11 cellular contexts compared by ENCODE assay signal in genomic region chr17:49190932-49191331, GRCh38. TPM values are rescaled to one million over a fixed set of nuclear protein-coding genes. Genes with fewer than 3 reads are reported as not detected.
DNase-seq lines count a peak whose midpoint lies in the region; FAIRE-seq and TF ChIP-seq lines count a peak whose summit lies in the region.
"Had no signal": no experiment of that assay in that cellular context is flagged by ENCODE, and none has a peak within 500 bp of the region (broad histone marks: within the 10 kb centered on the region; RNA-seq: fewer than 3 reads in every experiment).

No MANE protein-coding gene starts in this region.

- no peak for TF ChIP-seq CTCF in osteoblast (IDR thresholded peaks at IDR 0.05; ENCODE audit: extremely low read depth, low read depth, low read length)
- no peak for TF ChIP-seq CTCF in colonic mucosa (IDR thresholded peaks at IDR 0.05)

- H3K27me3 Mint-ChIP-seq in activated T-helper 2 cell treated with anti-CD3 and anti-CD28 coated beads, Interferon-gamma antibody, Interleukin-2, Interleukin-4, amounts not matched to agents 10 μg/mL and 5 μg/mL and 100 μg/mL, durations not matched to agents 14 hours and 24 hours and 36 hours (ENCODE audit: low read depth): no peaks in the 10 kb centered on the region

- H3K27ac ChIP-seq in KOPT-K1 (ENCODE audit: low read depth, low read length, poor library complexity, severe bottlenecking) (peak overlapping the region; percentile 35), osteoblast (ENCODE audit: low read depth, low read length) (no peak overlapping the region), colonic mucosa (no peak overlapping the region)

- no peaks in the 10 kb centered on the region for H3K27me3 ChIP-seq in osteoblast (ENCODE audit: insufficient read depth, low read length)
- H3K27me3 ChIP-seq in colonic mucosa: no peaks in the 10 kb centered on the region
- H3K27me3 ChIP-seq: esophagus muscularis mucosa had no signal

- peak overlapping the region; percentile 49 for H3K27ac Mint-ChIP-seq in activated T-helper 2 cell treated with anti-CD3 and anti-CD28 coated beads, Interferon-gamma antibody, Interleukin-2, Interleukin-4, amounts not matched to agents 10 μg/mL and 5 μg/mL and 100 μg/mL, durations not matched to agents 14 hours and 24 hours and 36 hours

- H3K36me3 ChIP-seq in KOPT-K1 (ENCODE audit: insufficient read depth, low read length) (no peaks in the 10 kb centered on the region), osteoblast (ENCODE audit: insufficient read depth, low read length) (no peaks in the 10 kb centered on the region), colonic mucosa (no peaks in the 10 kb centered on the region)
- H3K36me3 ChIP-seq: esophagus muscularis mucosa had no signal

- no peak overlapping the region for H3K9ac ChIP-seq in colonic mucosa (ENCODE audit: low read depth in 2 of 2, low read length in 2 of 2)

- no peaks in the 10 kb centered on the region for H3K79me2 ChIP-seq in osteoblast (ENCODE audit: insufficient read depth, low read length)

- peak; percentile 71 for DNase-seq in NCI-H510A treated with DMSO at 0.1 percent for 48 hours (lab: John Stamatoyannopoulos, UW)
- no peak for DNase-seq in NCI-H510A (lab: John Stamatoyannopoulos, UW)
- DNase-seq in activated T-helper 2 cell treated with anti-CD3 and anti-CD28 coated beads, Interferon-gamma antibody, Interleukin-2, Interleukin-4, amounts not matched to agents 10 μg/mL and 5 μg/mL and 100 μg/mL, durations not matched to agents 14 hours and 24 hours and 36 hours (ENCODE audit: low spot score): no peak
- no peak for DNase-seq in osteoblast (ENCODE audit: insufficient read length, low spot score, missing footprints)
- no peak for DNase-seq in GM19239 (ENCODE audit: insufficient read length, low spot score)
- DNase-seq in SIG-M5 treated with dmso at 0.1 percent for 504 hours (lab: John Stamatoyannopoulos, UW; ENCODE audit: unreplicated experiment): no peak
- no peak for DNase-seq in colonic mucosa
- DNase-seq: GOT3, NCI-H69 had no signal

- peak overlapping the region; percentile 53 for H3K4me3 Mint-ChIP-seq in activated T-helper 2 cell treated with anti-CD3 and anti-CD28 coated beads, Interferon-gamma antibody, Interleukin-2, Interleukin-4, amounts not matched to agents 10 μg/mL and 5 μg/mL and 100 μg/mL, durations not matched to agents 14 hours and 24 hours and 36 hours (ENCODE audit: low read depth)

- H2AFZ ChIP-seq in osteoblast (ENCODE audit: low read length): peak overlapping the region; percentile 58

- no peaks in the 10 kb centered on the region for H3K36me3 Mint-ChIP-seq in activated T-helper 2 cell treated with anti-CD3 and anti-CD28 coated beads, Interferon-gamma antibody, Interleukin-2, Interleukin-4, amounts not matched to agents 10 μg/mL and 5 μg/mL and 100 μg/mL, durations not matched to agents 14 hours and 24 hours and 36 hours (ENCODE audit: low read depth)

- H3K9me3 ChIP-seq in KOPT-K1 (ENCODE audit: insufficient read depth, low read length, poor library complexity, severe bottlenecking): peaks cover 5% of the 10 kb centered on the region
- H3K9me3 ChIP-seq in osteoblast (ENCODE audit: low read depth, low read length): no peaks in the 10 kb centered on the region
- H3K9me3 ChIP-seq in colonic mucosa: no peaks in the 10 kb centered on the region
- H3K9me3 ChIP-seq: esophagus muscularis mucosa had no signal

- no peak overlapping the region for H3K4me2 ChIP-seq in osteoblast (ENCODE audit: insufficient read depth, low read length)

- no peaks in the 10 kb centered on the region for H4K20me1 ChIP-seq in osteoblast (ENCODE audit: insufficient read depth, low read length)

- FAIRE-seq in GM19239 (lab: Jason Lieb, UNC): no peak

- H3K4me1 Mint-ChIP-seq in activated T-helper 2 cell treated with anti-CD3 and anti-CD28 coated beads, Interferon-gamma antibody, Interleukin-2, Interleukin-4, amounts not matched to agents 10 μg/mL and 5 μg/mL and 100 μg/mL, durations not matched to agents 14 hours and 24 hours and 36 hours (ENCODE audit: low read depth): peaks cover 28% of the 10 kb centered on the region

- H3K4me1 ChIP-seq in osteoblast (ENCODE audit: insufficient read depth, low read length) (peaks cover 14% of the 10 kb centered on the region), colonic mucosa (no peaks in the 10 kb centered on the region)

- intact Hi-C loops in activated T-helper 2 cell treated with anti-CD3 and anti-CD28 coated beads, Interferon-gamma antibody, Interleukin-2, Interleukin-4, amounts not matched to agents 10 μg/mL and 5 μg/mL and 100 μg/mL, durations not matched to agents 14 hours and 24 hours and 36 hours (cut with micrococcal nuclease): loop anchor here (5.0 to 10.0 kb wide), 4 partner anchors 151 to 554 kb away; partner anchors contain the start of gene UBE2Z
- intact Hi-C loops in colonic mucosa (cut with DNase I): no loop called here

- H3K4me3 ChIP-seq in osteoblast (ENCODE audit: insufficient read depth, low read length) (no peak overlapping the region), colonic mucosa (no peak overlapping the region)

- H3K9me3 Mint-ChIP-seq in activated T-helper 2 cell treated with anti-CD3 and anti-CD28 coated beads, Interferon-gamma antibody, Interleukin-2, Interleukin-4, amounts not matched to agents 10 μg/mL and 5 μg/mL and 100 μg/mL, durations not matched to agents 14 hours and 24 hours and 36 hours: peaks cover 5% of the 10 kb centered on the region

RNA-seq across cellular contexts. Expression of gene GNGT2, which starts 19.4 kb away (rescaled TPM):
- total RNA-seq in activated T-helper 2 cell treated with anti-CD3 and anti-CD28 coated beads, Interferon-gamma antibody, Interleukin-2, Interleukin-4, amounts not matched to agents 10 μg/mL and 5 μg/mL and 100 μg/mL, durations not matched to agents 14 hours and 24 hours and 36 hours: 16.8 and 17.1 TPM in 2 replicates
- total RNA-seq in osteoblast (not detected in 2 replicates), colonic mucosa (under 1 TPM; 0.56 to 0.94 TPM)

RNA-seq across cellular contexts. Expression of gene ABI3, which starts 19.6 kb away (rescaled TPM):
- total RNA-seq in activated T-helper 2 cell treated with anti-CD3 and anti-CD28 coated beads, Interferon-gamma antibody, Interleukin-2, Interleukin-4, amounts not matched to agents 10 μg/mL and 5 μg/mL and 100 μg/mL, durations not matched to agents 14 hours and 24 hours and 36 hours: 28.5 and 30.0 TPM in 2 replicates
- under 0.01 and 0.36 TPM in 2 replicates for total RNA-seq in osteoblast
- 1 to 10 TPM; 2.5 to 3.3 TPM for total RNA-seq in colonic mucosa

RNA-seq across cellular contexts. Expression of gene PHOSPHO1, which starts 39.7 kb away (rescaled TPM):
- not detected in 2 replicates for total RNA-seq in activated T-helper 2 cell treated with anti-CD3 and anti-CD28 coated beads, Interferon-gamma antibody, Interleukin-2, Interleukin-4, amounts not matched to agents 10 μg/mL and 5 μg/mL and 100 μg/mL, durations not matched to agents 14 hours and 24 hours and 36 hours
- total RNA-seq in osteoblast: 0.29 and 0.36 TPM in 2 replicates
- not detected for total RNA-seq in colonic mucosa

RNA-seq across cellular contexts. Expression of gene B4GALNT2, which starts 58.4 kb away (rescaled TPM):
- total RNA-seq in activated T-helper 2 cell treated with anti-CD3 and anti-CD28 coated beads, Interferon-gamma antibody, Interleukin-2, Interleukin-4, amounts not matched to agents 10 μg/mL and 5 μg/mL and 100 μg/mL, durations not matched to agents 14 hours and 24 hours and 36 hours: 0.02 TPM in 1 of 2 replicates, not detected in the other
- total RNA-seq in osteoblast: under 0.01 TPM in 1 of 2 replicates, not detected in the other
- 10 to 100 TPM; 13.3 to 26.8 TPM for total RNA-seq in colonic mucosa
- total RNA-seq: esophagus muscularis mucosa had no signal
